Comparison of ENCODE assay signal across 16 cellular contexts in the genomic region with DNA sequence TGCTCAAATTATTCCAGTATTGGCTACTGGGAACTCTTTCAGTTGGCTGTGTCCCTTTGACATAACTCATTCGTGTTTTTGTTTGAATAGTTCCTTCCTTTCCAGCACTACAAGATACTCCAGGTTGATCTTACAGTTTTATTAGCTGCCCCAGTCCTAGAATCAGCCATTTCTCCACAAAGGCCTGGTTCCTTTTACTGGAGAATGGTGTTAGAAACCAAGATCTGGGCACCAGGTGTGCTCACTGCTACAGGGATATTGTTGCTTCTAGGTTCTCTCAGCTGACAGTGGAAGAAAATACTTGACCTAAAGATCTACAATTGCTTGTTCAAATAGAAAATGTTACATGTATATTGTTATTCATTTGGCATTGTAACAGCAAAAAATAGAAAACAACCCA. TPM values are rescaled to one million over a fixed set of nuclear protein-coding genes. Genes with fewer than 3 reads are reported as not detected.
DNase-seq lines count a peak whose midpoint lies in the region; ATAC-seq and TF ChIP-seq lines count a peak whose summit lies in the region.
"Had no signal": no experiment of that assay in that cellular context is flagged by ENCODE, and none has a peak within 500 bp of the region (broad histone marks: within the 10 kb centered on the region; RNA-seq: fewer than 3 reads in every experiment).

No MANE protein-coding gene starts in this region.

- no peaks in the 10 kb centered on the region for H3K36me3 ChIP-seq in CD4-positive, CD25-positive, alpha-beta regulatory T cell (ENCODE audit: control insufficient read depth, insufficient read depth, low read length)
- H3K36me3 ChIP-seq in CD8-positive, alpha-beta memory T cell (ENCODE audit: insufficient read depth, low read length) = no peaks in the 10 kb centered on the region
- H3K36me3 ChIP-seq: cardiac muscle cell had no signal

- no peak for DNase-seq in CD4-positive, CD25-positive, alpha-beta regulatory T cell
- DNase-seq in CD8-positive, alpha-beta memory T cell = no peak
- DNase-seq in T-helper 2 cell treated with Interferon-gamma antibody and Interleukin-4, amounts not matched to agents 5 μg/mL and 100 μg/mL, for 36 hours (ENCODE audit: low spot score) = no peak
- DNase-seq in endothelial cell (ENCODE audit: low spot score) (no peak), NCI-H510A (lab: John Stamatoyannopoulos, UW) (no peak)
- DNase-seq: AML-193; GOT3; left ventricle myocardium superior; NCI-H1092; NCI-H774; stimulated activated CD4-positive, alpha-beta T cell treated with anti-CD3 and anti-CD28 coated beads, Interleukin-2, amount 100 ng/mL, for 48 hours had no signal

- peak overlapping the region; percentile 88 to 98 (median 95) for H3K4me3 Mint-ChIP-seq in CD4-positive, CD25-positive, alpha-beta regulatory T cell
- H3K4me3 Mint-ChIP-seq in CD8-positive, alpha-beta memory T cell = peak overlapping the region; percentile 60 to 96 (median 93)
- H3K4me3 Mint-ChIP-seq in T-helper 2 cell treated with Interferon-gamma antibody and Interleukin-4, amounts not matched to agents 5 μg/mL and 100 μg/mL, for 36 hours = peak overlapping the region; percentile 86
- H3K4me3 Mint-ChIP-seq in endothelial cell (ENCODE audit: unreplicated experiment) = peak overlapping the region; percentile 77

- H3K9me3 ChIP-seq in CD4-positive, CD25-positive, alpha-beta regulatory T cell (ENCODE audit: control insufficient read depth in 2 of 2, low read length in 2 of 2) = no peaks in the 10 kb centered on the region
- no peaks in the 10 kb centered on the region for H3K9me3 ChIP-seq in CD8-positive, alpha-beta memory T cell (ENCODE audit: low read length)

- POLR2A ChIA-PET in CD8-positive, alpha-beta memory T cell (lab: Charles Lee) = interaction anchor here (0.7 to 1.6 kb wide), 3 partner anchors 20 to 67 kb away, joined by 3 to 16 read pairs (median 7); a partner anchor contains a TSS

- H3K27me3 Mint-ChIP-seq in CD4-positive, CD25-positive, alpha-beta regulatory T cell = no peaks in the 10 kb centered on the region
- peaks cover 0 to 3% of the 10 kb centered on the region in 2 donors for H3K27me3 Mint-ChIP-seq in CD8-positive, alpha-beta memory T cell
- H3K27me3 Mint-ChIP-seq in T-helper 2 cell treated with Interferon-gamma antibody and Interleukin-4, amounts not matched to agents 5 μg/mL and 100 μg/mL, for 36 hours (ENCODE audit: low read depth) = no peaks in the 10 kb centered on the region
- H3K27me3 Mint-ChIP-seq in endothelial cell (ENCODE audit: unreplicated experiment) = peaks cover 6% of the 10 kb centered on the region

- peaks cover 51% of the 10 kb centered on the region for H3K4me1 ChIP-seq in CD4-positive, CD25-positive, alpha-beta regulatory T cell (ENCODE audit: control insufficient read depth, insufficient read depth, low read length, poor library complexity, severe bottlenecking)
- peaks cover 78% of the 10 kb centered on the region for H3K4me1 ChIP-seq in CD8-positive, alpha-beta memory T cell (ENCODE audit: insufficient read depth, low read length)

- peak overlapping the region; percentile 58 for H3K4me3 ChIP-seq in CD4-positive, CD25-positive, alpha-beta regulatory T cell (ENCODE audit: low read depth, low read length)
- peak overlapping the region; percentile 14 for H3K4me3 ChIP-seq in CD8-positive, alpha-beta memory T cell (ENCODE audit: low read length)
- H3K4me3 ChIP-seq: cardiac muscle cell, SK-N-MC had no signal

- peaks cover 8% of the 10 kb centered on the region for H3K36me3 Mint-ChIP-seq in CD4-positive, CD25-positive, alpha-beta regulatory T cell
- H3K36me3 Mint-ChIP-seq in CD8-positive, alpha-beta memory T cell = peaks cover 0 to under 1% (median 0%) of the 10 kb centered on the region in 3 donors
- H3K36me3 Mint-ChIP-seq in T-helper 2 cell treated with Interferon-gamma antibody and Interleukin-4, amounts not matched to agents 5 μg/mL and 100 μg/mL, for 36 hours (ENCODE audit: low read depth) = peaks cover 37% of the 10 kb centered on the region
- peaks cover 18% of the 10 kb centered on the region for H3K36me3 Mint-ChIP-seq in endothelial cell (ENCODE audit: low read depth, unreplicated experiment)

- H3K9me3 Mint-ChIP-seq in CD4-positive, CD25-positive, alpha-beta regulatory T cell = peaks cover 0 to 7% (median 0%) of the 10 kb centered on the region in 7 donors
- peaks cover 0 to 3% (median 0%) of the 10 kb centered on the region in 5 donors for H3K9me3 Mint-ChIP-seq in CD8-positive, alpha-beta memory T cell
- H3K9me3 Mint-ChIP-seq in T-helper 2 cell treated with Interferon-gamma antibody and Interleukin-4, amounts not matched to agents 5 μg/mL and 100 μg/mL, for 36 hours = peaks cover 28% of the 10 kb centered on the region
- no peaks in the 10 kb centered on the region for H3K9me3 Mint-ChIP-seq in endothelial cell (ENCODE audit: unreplicated experiment)

- H3K27ac Mint-ChIP-seq in CD4-positive, CD25-positive, alpha-beta regulatory T cell = peak overlapping the region; percentile 86 to 100 (median 95)
- peak overlapping the region; percentile 11 to 99 (median 96) for H3K27ac Mint-ChIP-seq in CD8-positive, alpha-beta memory T cell
- H3K27ac Mint-ChIP-seq in T-helper 2 cell treated with Interferon-gamma antibody and Interleukin-4, amounts not matched to agents 5 μg/mL and 100 μg/mL, for 36 hours = peak overlapping the region; percentile 95
- no peak overlapping the region for H3K27ac Mint-ChIP-seq in endothelial cell (ENCODE audit: unreplicated experiment)

- no peaks in the 10 kb centered on the region for H3K27me3 ChIP-seq in CD4-positive, CD25-positive, alpha-beta regulatory T cell (ENCODE audit: control insufficient read depth, insufficient read depth, low read length)
- H3K27me3 ChIP-seq in CD8-positive, alpha-beta memory T cell (ENCODE audit: insufficient read depth, low read length, poor library complexity, severe bottlenecking) = no peaks in the 10 kb centered on the region
- H3K27me3 ChIP-seq: cardiac muscle cell had no signal

- TF ChIP-seq CTCF in endothelial cell (IDR thresholded peaks at IDR 0.05; ENCODE audit: unreplicated experiment) = no peak

- no peak for ATAC-seq in CD4-positive, CD25-positive, alpha-beta regulatory T cell (ENCODE audit: low read depth in 2 of 2)
- no peak for ATAC-seq in GM19455 (IDR thresholded peaks at IDR 0.05; ENCODE audit: unreplicated experiment)
- no peak for ATAC-seq in GM21737 (IDR thresholded peaks at IDR 0.05; ENCODE audit: unreplicated experiment)
- ATAC-seq: left ventricle myocardium superior had no signal

- H3K4me1 Mint-ChIP-seq in CD4-positive, CD25-positive, alpha-beta regulatory T cell = peaks cover 50 to 87% (median 68%) of the 10 kb centered on the region in 4 donors
- peaks cover 69 to 93% (median 88%) of the 10 kb centered on the region in 3 donors for H3K4me1 Mint-ChIP-seq in CD8-positive, alpha-beta memory T cell
- H3K4me1 Mint-ChIP-seq in T-helper 2 cell treated with Interferon-gamma antibody and Interleukin-4, amounts not matched to agents 5 μg/mL and 100 μg/mL, for 36 hours (ENCODE audit: low read depth) = peaks cover 64% of the 10 kb centered on the region
- H3K4me1 Mint-ChIP-seq in endothelial cell (ENCODE audit: unreplicated experiment) = peaks cover 62% of the 10 kb centered on the region

- CTCF ChIA-PET in CD8-positive, alpha-beta memory T cell (lab: Charles Lee) = interaction anchor here (0.7 to 1.6 kb wide), 4 partner anchors 9 to 139 kb away, joined by 3 to 20 read pairs (median 4); a partner anchor contains a TSS

- peak overlapping the region; percentile 80 for H3K27ac ChIP-seq in CD4-positive, CD25-positive, alpha-beta regulatory T cell (ENCODE audit: insufficient read depth, low read length, poor library complexity, severe bottlenecking)
- peak overlapping the region; percentile 71 for H3K27ac ChIP-seq in CD8-positive, alpha-beta memory T cell (ENCODE audit: low read depth, low read length)
- H3K27ac ChIP-seq: cardiac muscle cell, parathyroid adenoma, SK-N-MC had no signal

RNA-seq across cellular contexts. Expression of a gene that starts 21.9 kb away (rescaled TPM):
- total RNA-seq in CD4-positive, CD25-positive, alpha-beta regulatory T cell = 120 TPM
- polyA plus RNA-seq in CD4-positive, CD25-positive, alpha-beta regulatory T cell = 10 to 100 TPM; 21.6 to 33.5 (median 24.6) TPM
- total RNA-seq in CD8-positive, alpha-beta memory T cell = 10 to 100 TPM; 34.6 to 36.0 TPM
- polyA plus RNA-seq in CD8-positive, alpha-beta memory T cell = 40.0 TPM
- 112 TPM for total RNA-seq in endothelial cell (ENCODE audit: unreplicated experiment)
